In the genomic region with DNA sequence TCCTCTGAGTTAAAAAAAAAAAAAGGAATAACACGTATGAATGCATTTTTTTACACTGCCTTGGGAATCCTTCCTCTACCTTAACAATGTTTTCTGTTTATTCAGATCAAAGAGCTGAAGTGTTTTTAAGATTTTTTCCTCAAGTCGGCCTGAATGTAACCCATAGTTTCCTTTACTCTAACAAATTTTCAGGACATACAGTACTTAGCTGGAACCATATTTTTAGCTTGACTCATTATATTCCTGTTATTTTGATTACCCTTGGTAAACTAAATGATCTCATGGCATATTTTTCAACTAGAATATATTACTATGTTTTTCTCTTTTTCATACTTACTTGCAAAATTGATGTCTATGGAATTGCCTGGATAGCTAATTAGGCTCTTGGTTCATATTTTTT, we compare ENCODE assay signal across 1 cellular context.
TF ChIP-seq lines count a peak whose summit lies in the region.

No MANE protein-coding gene starts in this region.

TF ChIP-seq in endothelial cell of umbilical vein, 7 proteins besides CTCF, POLR2A, EP300 and RAD21 (continued from another document):
- TF ChIP-seq POLR2AphosphoS5 (IDR thresholded peaks at IDR 0.05; ENCODE audit: insufficient read depth, low read depth, low read length) (no peak), JUN (IDR thresholded peaks at IDR 0.05; ENCODE audit: borderline replicate concordance, insufficient read depth, insufficient read length, low read depth) (no peak), EZH2 (IDR thresholded peaks at IDR 0.05; ENCODE audit: borderline replicate concordance, low read depth, low read length, severe bottlenecking) (no peak), FOS (IDR thresholded peaks at IDR 0.05; ENCODE audit: borderline replicate concordance, insufficient read depth, low read length) (no peak)
- TF ChIP-seq, protein P1, sequence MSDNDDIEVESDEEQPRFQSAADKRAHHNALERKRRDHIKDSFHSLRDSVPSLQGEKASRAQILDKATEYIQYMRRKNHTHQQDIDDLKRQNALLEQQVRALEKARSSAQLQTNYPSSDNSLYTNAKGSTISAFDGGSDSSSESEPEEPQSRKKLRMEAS (IDR thresholded peaks at IDR 0.05; ENCODE audit: insufficient read depth, insufficient read length), result no peak
